In the genomic region with DNA sequence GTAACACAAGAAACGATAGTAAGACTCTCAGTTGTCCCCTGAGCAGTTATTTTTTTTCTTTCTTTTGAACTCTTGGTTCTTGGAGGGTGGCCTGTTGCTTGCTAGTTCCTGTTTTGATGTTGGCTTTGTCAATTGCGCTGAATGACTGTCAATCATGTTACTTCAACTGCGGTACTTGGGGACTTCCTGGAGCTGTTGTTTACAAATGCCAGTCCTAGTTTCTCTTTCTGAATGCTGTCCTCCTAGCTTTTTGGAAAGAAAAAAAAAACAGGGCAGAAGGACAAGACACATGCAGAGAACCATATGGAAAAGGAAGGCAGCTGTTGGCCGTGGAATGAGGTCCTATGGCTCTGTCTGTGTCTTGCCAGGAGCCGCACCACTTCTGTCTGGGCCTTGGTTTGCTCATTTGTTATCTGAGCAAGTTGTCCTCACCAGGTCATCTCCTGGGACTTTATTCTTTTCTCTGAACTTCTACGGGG, we compare ENCODE assay signal across 8 cellular contexts. TPM values are rescaled to one million over a fixed set of nuclear protein-coding genes. Genes with fewer than 3 reads are reported as not detected.
DNase-seq lines count a peak whose midpoint lies in the region; ATAC-seq and TF ChIP-seq lines count a peak whose summit lies in the region.

No MANE protein-coding gene starts in this region.

- H3K27ac Mint-ChIP-seq in activated CD4-positive, alpha-beta memory T cell treated with anti-CD3 and anti-CD28 coated beads for 36 hours, result peak overlapping the region; percentile 95

- DNase-seq in GM06990 (ENCODE audit: extremely low read depth, insufficient read length) (peak; percentile 67), left cardiac atrium (no peak), AG08396 (ENCODE audit: low spot score) (no peak), SK-N-DZ (ENCODE audit: low spot score) (no peak)
- peak; percentile 63 for DNase-seq in Jurkat, Clone E6-1 (ENCODE audit: low read depth, low spot score)
- peak; percentile 65 for DNase-seq in activated CD4-positive, alpha-beta memory T cell treated with anti-CD3 and anti-CD28 coated beads for 36 hours
- DNase-seq in stimulated activated naive CD8-positive, alpha-beta T cell treated with anti-CD3 and anti-CD28 coated beads, Interleukin-15, Interleukin-2, amounts not matched to agents 100 U/mL and 50 U/mL, for 24 hours, result no peak

- peak overlapping the region; percentile 72 for H3K4me3 Mint-ChIP-seq in activated CD4-positive, alpha-beta memory T cell treated with anti-CD3 and anti-CD28 coated beads for 36 hours

- H3K4me1 Mint-ChIP-seq in activated CD4-positive, alpha-beta memory T cell treated with anti-CD3 and anti-CD28 coated beads for 36 hours (ENCODE audit: low read depth), result peaks cover 93% of the 10 kb centered on the region

- peak overlapping the region; percentile 52 for H3K4me3 ChIP-seq in GM06990 (replicated peaks; ENCODE audit: low read depth, low read length)
- H3K4me3 ChIP-seq in Jurkat, Clone E6-1 (ENCODE audit: low read length), result no peak overlapping the region

- POLR2A ChIA-PET in activated CD4-positive, alpha-beta memory T cell treated with anti-CD3 and anti-CD28 coated beads for 36 hours (lab: Charles Lee), result interaction anchor here (1.0 to 1.6 kb wide), 5 partner anchors 8 to 15 kb away, joined by 3 to 5 read pairs (median 3); no protein-coding TSS in a partner anchor

- ATAC-seq in GM21515 (IDR thresholded peaks at IDR 0.05; ENCODE audit: unreplicated experiment) (peak; percentile 53), left cardiac atrium (peak; percentile 31 to 46)
- ATAC-seq in stimulated activated naive CD8-positive, alpha-beta T cell treated with anti-CD3 and anti-CD28 coated beads, Interleukin-15, Interleukin-2, amounts not matched to agents 100 U/mL and 50 U/mL, for 24 hours, result peak; percentile 59

- intact Hi-C loops in activated CD4-positive, alpha-beta memory T cell treated with anti-CD3 and anti-CD28 coated beads for 36 hours (cut with micrococcal nuclease), result loop anchor here (1.0 to 10.0 kb wide), 9 partner anchors 7 to 508 kb away; no protein-coding TSS in a partner anchor
- intact Hi-C loops in left cardiac atrium (cut with DNase I), result no loop called here

- CTCF ChIA-PET in activated CD4-positive, alpha-beta memory T cell treated with anti-CD3 and anti-CD28 coated beads for 36 hours (lab: Charles Lee), result interaction anchor here (0.7 to 1.6 kb wide), 5 partner anchors 10 to 61 kb away, joined by 3 to 5 read pairs (median 3); no protein-coding TSS in a partner anchor

- no peaks in the 10 kb centered on the region for H3K9me3 Mint-ChIP-seq in activated CD4-positive, alpha-beta memory T cell treated with anti-CD3 and anti-CD28 coated beads for 36 hours

- H3K36me3 ChIP-seq in GM06990 (ENCODE audit: control insufficient read depth, insufficient read depth, low read length), result no peaks in the 10 kb centered on the region

- H3K27me3 ChIP-seq in GM06990 (replicated peaks; ENCODE audit: control insufficient read depth, insufficient read depth, low read length), result no peaks in the 10 kb centered on the region

- no peaks in the 10 kb centered on the region for H3K36me3 Mint-ChIP-seq in activated CD4-positive, alpha-beta memory T cell treated with anti-CD3 and anti-CD28 coated beads for 36 hours

- no peaks in the 10 kb centered on the region for H3K27me3 Mint-ChIP-seq in activated CD4-positive, alpha-beta memory T cell treated with anti-CD3 and anti-CD28 coated beads for 36 hours

- no peak for TF ChIP-seq CTCF in GM06990 (IDR thresholded peaks at IDR 0.05; ENCODE audit: insufficient read depth, low read length, poor library complexity, severe bottlenecking)

RNA-seq across cellular contexts. Expression of a gene that starts 7.0 kb away (rescaled TPM):
- polyA plus RNA-seq in Jurkat, Clone E6-1 (2012; ENCODE audit: insufficient read depth, insufficient read length), result 66.6 TPM
- 100 to 1,000 TPM; 123 to 141 TPM for total RNA-seq in activated CD4-positive, alpha-beta memory T cell treated with anti-CD3 and anti-CD28 coated beads for 36 hours
- total RNA-seq in left cardiac atrium, result 10 to 100 TPM; 46.7 to 71.2 TPM
- polyA plus RNA-seq in SK-N-DZ (2014; cell fraction: cytosol; rRNA removed), result 30.0 and 43.5 TPM in 2 replicates
- 42.9 and 57.8 TPM in 2 replicates for polyA plus RNA-seq in SK-N-DZ (2014; cell fraction: nucleus; rRNA removed)

RNA-seq across cellular contexts. Expression of a gene that starts 54.3 kb away (rescaled TPM):
- polyA plus RNA-seq in Jurkat, Clone E6-1 (2012; ENCODE audit: insufficient read depth, insufficient read length), result 31.4 TPM
- 10 to 100 TPM; 36.4 to 43.9 TPM for total RNA-seq in activated CD4-positive, alpha-beta memory T cell treated with anti-CD3 and anti-CD28 coated beads for 36 hours
- total RNA-seq in left cardiac atrium, result 10 to 100 TPM; 22.8 to 25.5 TPM
- polyA plus RNA-seq in SK-N-DZ (2014; cell fraction: cytosol; rRNA removed), result 48.6 and 48.7 TPM in 2 replicates
- polyA plus RNA-seq in SK-N-DZ (2014; cell fraction: nucleus; rRNA removed), result 57.3 and 69.6 TPM in 2 replicates

RNA-seq across cellular contexts. Expression of a gene that starts 54.7 kb away (rescaled TPM):
- 15.2 TPM for polyA plus RNA-seq in Jurkat, Clone E6-1 (2012; ENCODE audit: insufficient read depth, insufficient read length)
- total RNA-seq in activated CD4-positive, alpha-beta memory T cell treated with anti-CD3 and anti-CD28 coated beads for 36 hours, result 10 to 100 TPM; 30.7 to 32.5 TPM
- total RNA-seq in left cardiac atrium, result 10 to 100 TPM; 43.0 to 49.4 TPM
- 13.3 and 22.3 TPM in 2 replicates for polyA plus RNA-seq in SK-N-DZ (2014; cell fraction: cytosol; rRNA removed)
- 10.2 and 10.6 TPM in 2 replicates for polyA plus RNA-seq in SK-N-DZ (2014; cell fraction: nucleus; rRNA removed)

Comparison
In these comparisons a context has a peak if more than half of its experiments do, and no peak if none do; other contexts are left out.
1. DNase-seq: peak in GM06990 (single experiment), Jurkat, Clone E6-1 (single experiment) and activated CD4-positive, alpha-beta memory T cell treated with anti-CD3 and anti-CD28 coated beads for 36 hours (single experiment); none in left cardiac atrium (single experiment), stimulated activated naive CD8-positive, alpha-beta T cell treated with anti-CD3 and anti-CD28 coated beads, Interleukin-15, Interleukin-2, amounts not matched to agents 100 U/mL and 50 U/mL, for 24 hours (single experiment), AG08396 (single experiment) and SK-N-DZ (single experiment).
2. Peak in every context shown above with its lines, with median percentiles within 50 percentile points of each other: ATAC-seq.